Comparison of ENCODE assay signal across 18 cellular contexts in the genomic region with DNA sequence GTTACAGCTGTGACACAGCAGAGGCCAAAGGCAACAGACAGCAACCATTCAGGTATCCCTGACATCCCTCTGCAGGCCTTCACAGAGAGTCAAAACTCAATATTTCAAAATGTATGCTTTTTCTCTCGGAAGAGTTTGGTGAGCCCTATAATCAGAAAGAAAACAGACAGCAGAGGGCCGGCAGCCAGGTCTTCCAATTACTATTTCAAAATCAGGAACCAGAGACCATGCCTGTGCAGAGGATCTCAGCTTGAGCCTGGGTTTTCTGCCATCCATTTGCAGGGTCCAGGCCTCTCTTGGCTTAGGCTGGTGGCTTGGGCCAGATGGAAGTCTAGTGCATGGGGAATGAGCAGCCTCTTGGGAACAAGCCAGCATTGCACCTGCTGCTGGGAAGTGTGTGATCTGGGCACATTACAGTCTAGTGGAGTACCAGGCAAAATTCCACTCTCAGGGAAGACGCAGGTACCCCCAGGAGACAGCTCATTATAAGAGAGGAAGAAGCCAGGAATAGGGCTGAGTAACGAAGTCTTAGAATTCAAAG.
DNase-seq lines count a peak whose midpoint lies in the region; ATAC-seq lines count a peak whose summit lies in the region.
"Had no signal": no experiment of that assay in that cellular context is flagged by ENCODE, and none has a peak within 500 bp of the region (broad histone marks: within the 10 kb centered on the region; RNA-seq: fewer than 3 reads in every experiment).

No MANE protein-coding gene starts in this region.

- peak; percentile 13 for ATAC-seq in left lobe of liver
- no peak for ATAC-seq in HG03196 (IDR thresholded peaks at IDR 0.05; ENCODE audit: unreplicated experiment)
- ATAC-seq: GM12878 had no signal

- peak; percentile 13 for DNase-seq in NCI-H1436 (lab: John Stamatoyannopoulos, UW)
- no peak for DNase-seq in NCI-H1436 treated with DMSO at 0.1 percent for 48 hours (lab: John Stamatoyannopoulos, UW)
- peak; percentile 8 for DNase-seq in DMS79 (lab: John Stamatoyannopoulos, UW)
- peak; percentile 65 to 86 for DNase-seq in NCI-H446 (lab: John Stamatoyannopoulos, UW)
- no peak for DNase-seq in left lobe of liver (ENCODE audit: low spot score)
- no peak for DNase-seq in germinal center (ENCODE audit: low spot score)
- DNase-seq in activated CD4-positive, alpha-beta T cell treated with anti-CD3 and anti-CD28 coated beads for 1 hour, result no peak
- DNase-seq: activated CD4-positive, CD25-positive, alpha-beta regulatory T cell treated with anti-CD3 and anti-CD28 coated beads, Interleukin-2, amount 50 U/mL, for 72 hours; activated gamma-delta T cell treated with Interleukin-2 at 50 U/mL for 16 hours; anterior cingulate cortex; CD4-positive, alpha-beta T cell; GM23248; mammary epithelial cell; SJCRH30; stimulated activated CD4-positive, alpha-beta T cell treated with anti-CD3 and anti-CD28 coated beads, Interleukin-15, amount 100 ng/mL, for 24 hours; T-helper 9 cell had no signal

Comparison
In these comparisons a context has a peak if more than half of its experiments do, and no peak if none do; other contexts are left out.
1. DNase-seq: peak in NCI-H1436 (single experiment), DMS79 (single experiment) and NCI-H446 (2 of 2); none in NCI-H1436 treated with DMSO at 0.1 percent for 48 hours (single experiment), left lobe of liver (single experiment), germinal center (single experiment) and activated CD4-positive, alpha-beta T cell treated with anti-CD3 and anti-CD28 coated beads for 1 hour (single experiment).